ENCODE assay signal across 8 cellular contexts in genomic region chr11:129143335-129143734, GRCh38. TPM values are rescaled to one million over a fixed set of nuclear protein-coding genes. Genes with fewer than 3 reads are reported as not detected.
A peak's percentile ranks its signal among the peaks of the same experiment; 100 is the strongest.
DNase-seq lines count a peak whose midpoint lies in the region; ATAC-seq and TF ChIP-seq lines count a peak whose summit lies in the region.

No MANE protein-coding gene starts in this region.

- TF ChIP-seq CTCF in brain microvascular endothelial cell (IDR thresholded peaks at IDR 0.05; ENCODE audit: low read depth, low read length, missing control alignments) (no peak), type B pancreatic cell (conservative IDR thresholded peaks at IDR 0.05) (no peak)

- no peaks in the 10 kb centered on the region for H3K27me3 ChIP-seq in HUES64 (ENCODE audit: insufficient read depth, low read length)
- H3K27me3 ChIP-seq in brain microvascular endothelial cell (replicated peaks), result no peaks in the 10 kb centered on the region

- intact Hi-C loops in left colon (cut with DNase I, micrococcal nuclease), result no loop called here

- 88% methylated on average over 8 of the region's 8 CpGs for WGBS in HUES64

- peak; percentile 100 for DNase-seq in brain microvascular endothelial cell
- peak; percentile 44 to 68 for DNase-seq in left colon
- no peak for DNase-seq in type B pancreatic cell (ENCODE audit: extremely low spot score, unreplicated experiment)
- no peak for DNase-seq in GM19238 (ENCODE audit: insufficient read length, low spot score)
- no peak for DNase-seq in activated CD4-positive, CD25-positive, alpha-beta regulatory T cell (lab: John Stamatoyannopoulos, UW)

- H3K36me3 Mint-ChIP-seq in type B pancreatic cell, result peaks cover 7% of the 10 kb centered on the region

- ATAC-seq in left colon (peak; percentile 90), HG02938 (IDR thresholded peaks at IDR 0.05; ENCODE audit: unreplicated experiment) (no peak), GM19328 (IDR thresholded peaks at IDR 0.05; ENCODE audit: unreplicated experiment) (no peak)

- peak overlapping the region; percentile 71 for H3K27ac Mint-ChIP-seq in type B pancreatic cell

- H3K4me3 ChIP-seq in HUES64 (ENCODE audit: low read length) (no peak overlapping the region), brain microvascular endothelial cell (ENCODE audit: low read depth, low read length) (no peak overlapping the region)

- H3K9me3 ChIP-seq in HUES64 (ENCODE audit: insufficient read depth, low read depth, low read length), result no peaks in the 10 kb centered on the region

- no peak overlapping the region for H3K4me3 Mint-ChIP-seq in type B pancreatic cell

- H3K4me1 Mint-ChIP-seq in type B pancreatic cell (ENCODE audit: unreplicated experiment), result peaks cover 19% of the 10 kb centered on the region

- H3K9me3 Mint-ChIP-seq in type B pancreatic cell, result peaks cover 6% of the 10 kb centered on the region

- H3K9ac ChIP-seq in HUES64 (ENCODE audit: low read depth, low read length), result no peak overlapping the region; the same call in 1 of the 2 replicates

- no peaks in the 10 kb centered on the region for H3K27me3 Mint-ChIP-seq in type B pancreatic cell

- no peaks in the 10 kb centered on the region for H3K36me3 ChIP-seq in HUES64 (ENCODE audit: insufficient read depth, low read length)
- H3K36me3 ChIP-seq in brain microvascular endothelial cell (replicated peaks), result no peaks in the 10 kb centered on the region

- H3K4me1 ChIP-seq in HUES64 (ENCODE audit: insufficient read depth, low read length), result peaks cover 43% of the 10 kb centered on the region

- H3K27ac ChIP-seq in HUES64 (ENCODE audit: low read depth, low read length), result peak overlapping the region; percentile 35; the same call in 1 of the 2 replicates
- peak overlapping the region; percentile 97 for H3K27ac ChIP-seq in brain microvascular endothelial cell

- in situ Hi-C loops in brain microvascular endothelial cell (cut with HindIII; ENCODE audit: low pct_ligation_motif_present, low sequenced_read_pairs), result no loop called here

RNA-seq across cellular contexts. Expression of gene ARHGAP32, which starts 48.8 kb away (rescaled TPM):
- polyA plus RNA-seq in HUES64 (2013, experiment 1 of 2), result 12.1 TPM
- polyA plus RNA-seq in HUES64 (2013, experiment 2 of 2), result 15.7 TPM
- total RNA-seq in left colon, result 10 to 100 TPM; 56.1 to 70.5 TPM
- total RNA-seq in type B pancreatic cell (ENCODE audit: low replicate concordance), result 41.6 and 50.7 TPM in 2 replicates

Comparison
In these comparisons a context has a peak if more than half of its experiments do, and no peak if none do; other contexts are left out.
1. DNase-seq: peak in brain microvascular endothelial cell (single experiment) and left colon (2 of 2); none in type B pancreatic cell (single experiment), GM19238 (single experiment) and activated CD4-positive, CD25-positive, alpha-beta regulatory T cell (0 of 4).